Comparison of ENCODE assay signal across 1 cellular context in the genomic region with DNA sequence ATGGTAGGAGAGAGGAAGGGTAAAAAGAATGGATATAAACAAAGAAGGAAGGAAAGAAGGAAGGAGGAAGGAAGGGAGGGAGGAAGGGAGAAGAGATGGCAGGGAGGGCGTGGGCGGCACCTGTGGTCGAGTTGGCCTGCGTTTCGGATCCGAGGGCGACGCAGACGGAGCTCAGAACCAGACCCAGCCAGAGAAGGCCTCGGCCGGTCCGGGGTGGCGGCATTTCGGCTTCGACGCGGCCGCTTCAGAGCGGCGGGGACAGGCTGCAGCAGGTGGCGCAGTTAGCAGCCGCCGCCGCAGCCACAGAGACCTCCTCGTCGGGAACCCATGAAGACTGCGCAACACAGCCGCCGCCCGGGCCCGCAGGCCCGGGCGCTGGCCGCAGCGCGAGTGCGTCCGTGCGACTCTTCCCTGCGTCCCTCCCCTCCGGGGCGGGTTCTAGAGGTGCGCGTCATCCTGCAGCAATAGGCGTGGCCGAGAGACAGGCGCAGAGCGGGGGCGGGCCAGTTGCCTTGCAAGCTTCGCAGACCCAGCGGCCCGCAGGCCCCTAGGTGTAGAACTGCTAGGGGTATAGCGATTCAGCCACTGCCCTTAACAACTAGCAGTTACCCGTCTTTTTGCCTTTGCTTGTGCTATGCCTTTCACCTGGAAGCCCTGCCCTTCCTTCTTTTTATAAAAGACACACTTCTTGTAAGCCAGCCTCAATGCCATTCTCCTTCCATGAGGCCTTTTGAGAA.
TF ChIP-seq lines count a peak whose summit lies in the region.

A gene with protein sequence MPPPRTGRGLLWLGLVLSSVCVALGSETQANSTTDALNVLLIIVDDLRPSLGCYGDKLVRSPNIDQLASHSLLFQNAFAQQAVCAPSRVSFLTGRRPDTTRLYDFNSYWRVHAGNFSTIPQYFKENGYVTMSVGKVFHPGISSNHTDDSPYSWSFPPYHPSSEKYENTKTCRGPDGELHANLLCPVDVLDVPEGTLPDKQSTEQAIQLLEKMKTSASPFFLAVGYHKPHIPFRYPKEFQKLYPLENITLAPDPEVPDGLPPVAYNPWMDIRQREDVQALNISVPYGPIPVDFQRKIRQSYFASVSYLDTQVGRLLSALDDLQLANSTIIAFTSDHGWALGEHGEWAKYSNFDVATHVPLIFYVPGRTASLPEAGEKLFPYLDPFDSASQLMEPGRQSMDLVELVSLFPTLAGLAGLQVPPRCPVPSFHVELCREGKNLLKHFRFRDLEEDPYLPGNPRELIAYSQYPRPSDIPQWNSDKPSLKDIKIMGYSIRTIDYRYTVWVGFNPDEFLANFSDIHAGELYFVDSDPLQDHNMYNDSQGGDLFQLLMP (minus strand): TSS at position 392 of the 737 bp plus-strand sequence. CDS start 169 bp downstream, at position 223.

TF ChIP-seq in GM12878, 131 proteins besides CTCF, POLR2A, EP300 and RAD21 (continued from another document and continues in another):
- no peak for TF ChIP-seq SUPT20H (IDR thresholded peaks at IDR 0.05; ENCODE audit: borderline replicate concordance, control insufficient read depth, low read depth, low read length)
- TF ChIP-seq KLF5 (IDR thresholded peaks at IDR 0.05; ENCODE audit: partially characterized antibody): peak; percentile 19
- TF ChIP-seq SMAD5 (IDR thresholded peaks at IDR 0.05; ENCODE audit: low read depth): no peak
- TF ChIP-seq POLR2AphosphoS2 (IDR thresholded peaks at IDR 0.05; ENCODE audit: low read depth, low read length): 0 out of 2 replicates have a peak, but pooled peaks have one; percentile 51
- TF ChIP-seq JUNB (IDR thresholded peaks at IDR 0.05): no peak
- no peak for TF ChIP-seq CHD1 (IDR thresholded peaks at IDR 0.05; ENCODE audit: low read depth, low read length)
- TF ChIP-seq BRCA1 (IDR thresholded peaks at IDR 0.05; ENCODE audit: low read depth, low read length): no peak
- TF ChIP-seq, protein P1, sequence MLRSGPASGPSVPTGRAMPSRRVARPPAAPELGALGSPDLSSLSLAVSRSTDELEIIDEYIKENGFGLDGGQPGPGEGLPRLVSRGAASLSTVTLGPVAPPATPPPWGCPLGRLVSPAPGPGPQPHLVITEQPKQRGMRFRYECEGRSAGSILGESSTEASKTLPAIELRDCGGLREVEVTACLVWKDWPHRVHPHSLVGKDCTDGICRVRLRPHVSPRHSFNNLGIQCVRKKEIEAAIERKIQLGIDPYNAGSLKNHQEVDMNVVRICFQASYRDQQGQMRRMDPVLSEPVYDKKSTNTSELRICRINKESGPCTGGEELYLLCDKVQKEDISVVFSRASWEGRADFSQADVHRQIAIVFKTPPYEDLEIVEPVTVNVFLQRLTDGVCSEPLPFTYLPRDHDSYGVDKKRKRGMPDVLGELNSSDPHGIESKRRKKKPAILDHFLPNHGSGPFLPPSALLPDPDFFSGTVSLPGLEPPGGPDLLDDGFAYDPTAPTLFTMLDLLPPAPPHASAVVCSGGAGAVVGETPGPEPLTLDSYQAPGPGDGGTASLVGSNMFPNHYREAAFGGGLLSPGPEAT (IDR thresholded peaks at IDR 0.05; ENCODE audit: low read depth): no peak
- no peak for TF ChIP-seq ZZZ3 (IDR thresholded peaks at IDR 0.05; ENCODE audit: control insufficient read depth, insufficient read length, low read depth)
- no peak for TF ChIP-seq SMC3 (IDR thresholded peaks at IDR 0.05; ENCODE audit: borderline replicate concordance, low read length)
- no peak for TF ChIP-seq RAD51 (IDR thresholded peaks at IDR 0.05)
- 0 out of 2 replicates have a peak, but pooled peaks have one; percentile 24 for TF ChIP-seq PML (IDR thresholded peaks at IDR 0.05; ENCODE audit: low read length)
- TF ChIP-seq MEF2B (IDR thresholded peaks at IDR 0.05; ENCODE audit: partially characterized antibody, poor library complexity, severe bottlenecking): no peak
- no peak for TF ChIP-seq BCL11A (IDR thresholded peaks at IDR 0.05; ENCODE audit: low read depth, low read length)
- peak; percentile 70 for TF ChIP-seq IKZF1 (conservative IDR thresholded peaks at IDR 0.05)
- TF ChIP-seq NFYA (IDR thresholded peaks at IDR 0.05; ENCODE audit: borderline replicate concordance, low read depth, low read length): no peak
- no peak for TF ChIP-seq CBX5 (IDR thresholded peaks at IDR 0.05; ENCODE audit: low read depth)
- peak; percentile 66; the same call in 1 of the 2 replicates for TF ChIP-seq CREB1 (IDR thresholded peaks at IDR 0.05; ENCODE audit: low read depth)
- TF ChIP-seq, protein P2, sequence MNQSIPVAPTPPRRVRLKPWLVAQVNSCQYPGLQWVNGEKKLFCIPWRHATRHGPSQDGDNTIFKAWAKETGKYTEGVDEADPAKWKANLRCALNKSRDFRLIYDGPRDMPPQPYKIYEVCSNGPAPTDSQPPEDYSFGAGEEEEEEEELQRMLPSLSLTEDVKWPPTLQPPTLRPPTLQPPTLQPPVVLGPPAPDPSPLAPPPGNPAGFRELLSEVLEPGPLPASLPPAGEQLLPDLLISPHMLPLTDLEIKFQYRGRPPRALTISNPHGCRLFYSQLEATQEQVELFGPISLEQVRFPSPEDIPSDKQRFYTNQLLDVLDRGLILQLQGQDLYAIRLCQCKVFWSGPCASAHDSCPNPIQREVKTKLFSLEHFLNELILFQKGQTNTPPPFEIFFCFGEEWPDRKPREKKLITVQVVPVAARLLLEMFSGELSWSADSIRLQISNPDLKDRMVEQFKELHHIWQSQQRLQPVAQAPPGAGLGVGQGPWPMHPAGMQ (IDR thresholded peaks at IDR 0.05; ENCODE audit: borderline replicate concordance): no peak
- no peak for TF ChIP-seq WRNIP1 (IDR thresholded peaks at IDR 0.05; ENCODE audit: borderline replicate concordance, low read depth, low read length)
- no peak for TF ChIP-seq ASH2L (IDR thresholded peaks at IDR 0.05; ENCODE audit: borderline replicate concordance, low read depth)
- TF ChIP-seq NR2C2 (IDR thresholded peaks at IDR 0.05; ENCODE audit: borderline replicate concordance, control insufficient read depth, insufficient read length, low read depth): no peak
- TF ChIP-seq CREM (IDR thresholded peaks at IDR 0.05; ENCODE audit: low read depth): no peak
- TF ChIP-seq, protein P3, sequence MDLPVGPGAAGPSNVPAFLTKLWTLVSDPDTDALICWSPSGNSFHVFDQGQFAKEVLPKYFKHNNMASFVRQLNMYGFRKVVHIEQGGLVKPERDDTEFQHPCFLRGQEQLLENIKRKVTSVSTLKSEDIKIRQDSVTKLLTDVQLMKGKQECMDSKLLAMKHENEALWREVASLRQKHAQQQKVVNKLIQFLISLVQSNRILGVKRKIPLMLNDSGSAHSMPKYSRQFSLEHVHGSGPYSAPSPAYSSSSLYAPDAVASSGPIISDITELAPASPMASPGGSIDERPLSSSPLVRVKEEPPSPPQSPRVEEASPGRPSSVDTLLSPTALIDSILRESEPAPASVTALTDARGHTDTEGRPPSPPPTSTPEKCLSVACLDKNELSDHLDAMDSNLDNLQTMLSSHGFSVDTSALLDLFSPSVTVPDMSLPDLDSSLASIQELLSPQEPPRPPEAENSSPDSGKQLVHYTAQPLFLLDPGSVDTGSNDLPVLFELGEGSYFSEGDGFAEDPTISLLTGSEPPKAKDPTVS (IDR thresholded peaks at IDR 0.05; ENCODE audit: low read depth, low read length): no peak
- peak; percentile 57; the same call in 2 of the 3 replicates for TF ChIP-seq POU2F2 (IDR thresholded peaks at IDR 0.05; ENCODE audit: borderline replicate concordance, low read depth, low read length)
- TF ChIP-seq, protein P4, sequence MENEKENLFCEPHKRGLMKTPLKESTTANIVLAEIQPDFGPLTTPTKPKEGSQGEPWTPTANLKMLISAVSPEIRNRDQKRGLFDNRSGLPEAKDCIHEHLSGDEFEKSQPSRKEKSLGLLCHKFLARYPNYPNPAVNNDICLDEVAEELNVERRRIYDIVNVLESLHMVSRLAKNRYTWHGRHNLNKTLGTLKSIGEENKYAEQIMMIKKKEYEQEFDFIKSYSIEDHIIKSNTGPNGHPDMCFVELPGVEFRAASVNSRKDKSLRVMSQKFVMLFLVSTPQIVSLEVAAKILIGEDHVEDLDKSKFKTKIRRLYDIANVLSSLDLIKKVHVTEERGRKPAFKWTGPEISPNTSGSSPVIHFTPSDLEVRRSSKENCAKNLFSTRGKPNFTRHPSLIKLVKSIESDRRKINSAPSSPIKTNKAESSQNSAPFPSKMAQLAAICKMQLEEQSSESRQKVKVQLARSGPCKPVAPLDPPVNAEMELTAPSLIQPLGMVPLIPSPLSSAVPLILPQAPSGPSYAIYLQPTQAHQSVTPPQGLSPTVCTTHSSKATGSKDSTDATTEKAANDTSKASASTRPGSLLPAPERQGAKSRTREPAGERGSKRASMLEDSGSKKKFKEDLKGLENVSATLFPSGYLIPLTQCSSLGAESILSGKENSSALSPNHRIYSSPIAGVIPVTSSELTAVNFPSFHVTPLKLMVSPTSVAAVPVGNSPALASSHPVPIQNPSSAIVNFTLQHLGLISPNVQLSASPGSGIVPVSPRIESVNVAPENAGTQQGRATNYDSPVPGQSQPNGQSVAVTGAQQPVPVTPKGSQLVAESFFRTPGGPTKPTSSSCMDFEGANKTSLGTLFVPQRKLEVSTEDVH (IDR thresholded peaks at IDR 0.05; ENCODE audit: low read depth, partially characterized antibody): no peak
- TF ChIP-seq, protein P5, sequence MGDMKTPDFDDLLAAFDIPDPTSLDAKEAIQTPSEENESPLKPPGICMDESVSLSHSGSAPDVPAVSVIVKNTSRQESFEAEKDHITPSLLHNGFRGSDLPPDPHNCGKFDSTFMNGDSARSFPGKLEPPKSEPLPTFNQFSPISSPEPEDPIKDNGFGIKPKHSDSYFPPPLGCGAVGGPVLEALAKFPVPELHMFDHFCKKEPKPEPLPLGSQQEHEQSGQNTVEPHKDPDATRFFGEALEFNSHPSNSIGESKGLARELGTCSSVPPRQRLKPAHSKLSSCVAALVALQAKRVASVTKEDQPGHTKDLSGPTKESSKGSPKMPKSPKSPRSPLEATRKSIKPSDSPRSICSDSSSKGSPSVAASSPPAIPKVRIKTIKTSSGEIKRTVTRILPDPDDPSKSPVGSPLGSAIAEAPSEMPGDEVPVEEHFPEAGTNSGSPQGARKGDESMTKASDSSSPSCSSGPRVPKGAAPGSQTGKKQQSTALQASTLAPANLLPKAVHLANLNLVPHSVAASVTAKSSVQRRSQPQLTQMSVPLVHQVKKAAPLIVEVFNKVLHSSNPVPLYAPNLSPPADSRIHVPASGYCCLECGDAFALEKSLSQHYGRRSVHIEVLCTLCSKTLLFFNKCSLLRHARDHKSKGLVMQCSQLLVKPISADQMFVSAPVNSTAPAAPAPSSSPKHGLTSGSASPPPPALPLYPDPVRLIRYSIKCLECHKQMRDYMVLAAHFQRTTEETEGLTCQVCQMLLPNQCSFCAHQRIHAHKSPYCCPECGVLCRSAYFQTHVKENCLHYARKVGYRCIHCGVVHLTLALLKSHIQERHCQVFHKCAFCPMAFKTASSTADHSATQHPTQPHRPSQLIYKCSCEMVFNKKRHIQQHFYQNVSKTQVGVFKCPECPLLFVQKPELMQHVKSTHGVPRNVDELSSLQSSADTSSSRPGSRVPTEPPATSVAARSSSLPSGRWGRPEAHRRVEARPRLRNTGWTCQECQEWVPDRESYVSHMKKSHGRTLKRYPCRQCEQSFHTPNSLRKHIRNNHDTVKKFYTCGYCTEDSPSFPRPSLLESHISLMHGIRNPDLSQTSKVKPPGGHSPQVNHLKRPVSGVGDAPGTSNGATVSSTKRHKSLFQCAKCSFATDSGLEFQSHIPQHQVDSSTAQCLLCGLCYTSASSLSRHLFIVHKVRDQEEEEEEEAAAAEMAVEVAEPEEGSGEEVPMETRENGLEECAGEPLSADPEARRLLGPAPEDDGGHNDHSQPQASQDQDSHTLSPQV (IDR thresholded peaks at IDR 0.05): no peak
- TF ChIP-seq DPF2 (IDR thresholded peaks at IDR 0.05): 0 out of 2 replicates have a peak, but pooled peaks have one; percentile 37
- no peak for TF ChIP-seq SMAD1 (IDR thresholded peaks at IDR 0.05; ENCODE audit: low read depth, partially characterized antibody)
- TF ChIP-seq, protein P6, sequence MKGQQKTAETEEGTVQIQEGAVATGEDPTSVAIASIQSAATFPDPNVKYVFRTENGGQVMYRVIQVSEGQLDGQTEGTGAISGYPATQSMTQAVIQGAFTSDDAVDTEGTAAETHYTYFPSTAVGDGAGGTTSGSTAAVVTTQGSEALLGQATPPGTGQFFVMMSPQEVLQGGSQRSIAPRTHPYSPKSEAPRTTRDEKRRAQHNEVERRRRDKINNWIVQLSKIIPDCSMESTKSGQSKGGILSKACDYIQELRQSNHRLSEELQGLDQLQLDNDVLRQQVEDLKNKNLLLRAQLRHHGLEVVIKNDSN (IDR thresholded peaks at IDR 0.05; ENCODE audit: borderline replicate concordance, extremely low read length, insufficient read depth, low read depth, low read length): no peak
- TF ChIP-seq, protein P7, sequence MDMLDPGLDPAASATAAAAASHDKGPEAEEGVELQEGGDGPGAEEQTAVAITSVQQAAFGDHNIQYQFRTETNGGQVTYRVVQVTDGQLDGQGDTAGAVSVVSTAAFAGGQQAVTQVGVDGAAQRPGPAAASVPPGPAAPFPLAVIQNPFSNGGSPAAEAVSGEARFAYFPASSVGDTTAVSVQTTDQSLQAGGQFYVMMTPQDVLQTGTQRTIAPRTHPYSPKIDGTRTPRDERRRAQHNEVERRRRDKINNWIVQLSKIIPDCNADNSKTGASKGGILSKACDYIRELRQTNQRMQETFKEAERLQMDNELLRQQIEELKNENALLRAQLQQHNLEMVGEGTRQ (IDR thresholded peaks at IDR 0.05; ENCODE audit: borderline replicate concordance, low read depth, low read length): no peak
- no peak for TF ChIP-seq IRF4 (IDR thresholded peaks at IDR 0.05; ENCODE audit: low read depth, low read length)
- no peak for TF ChIP-seq RELA (IDR thresholded peaks at IDR 0.05; ENCODE audit: borderline replicate concordance, partially characterized antibody)
- TF ChIP-seq YBX1 (IDR thresholded peaks at IDR 0.05): no peak
- TF ChIP-seq, protein P8, sequence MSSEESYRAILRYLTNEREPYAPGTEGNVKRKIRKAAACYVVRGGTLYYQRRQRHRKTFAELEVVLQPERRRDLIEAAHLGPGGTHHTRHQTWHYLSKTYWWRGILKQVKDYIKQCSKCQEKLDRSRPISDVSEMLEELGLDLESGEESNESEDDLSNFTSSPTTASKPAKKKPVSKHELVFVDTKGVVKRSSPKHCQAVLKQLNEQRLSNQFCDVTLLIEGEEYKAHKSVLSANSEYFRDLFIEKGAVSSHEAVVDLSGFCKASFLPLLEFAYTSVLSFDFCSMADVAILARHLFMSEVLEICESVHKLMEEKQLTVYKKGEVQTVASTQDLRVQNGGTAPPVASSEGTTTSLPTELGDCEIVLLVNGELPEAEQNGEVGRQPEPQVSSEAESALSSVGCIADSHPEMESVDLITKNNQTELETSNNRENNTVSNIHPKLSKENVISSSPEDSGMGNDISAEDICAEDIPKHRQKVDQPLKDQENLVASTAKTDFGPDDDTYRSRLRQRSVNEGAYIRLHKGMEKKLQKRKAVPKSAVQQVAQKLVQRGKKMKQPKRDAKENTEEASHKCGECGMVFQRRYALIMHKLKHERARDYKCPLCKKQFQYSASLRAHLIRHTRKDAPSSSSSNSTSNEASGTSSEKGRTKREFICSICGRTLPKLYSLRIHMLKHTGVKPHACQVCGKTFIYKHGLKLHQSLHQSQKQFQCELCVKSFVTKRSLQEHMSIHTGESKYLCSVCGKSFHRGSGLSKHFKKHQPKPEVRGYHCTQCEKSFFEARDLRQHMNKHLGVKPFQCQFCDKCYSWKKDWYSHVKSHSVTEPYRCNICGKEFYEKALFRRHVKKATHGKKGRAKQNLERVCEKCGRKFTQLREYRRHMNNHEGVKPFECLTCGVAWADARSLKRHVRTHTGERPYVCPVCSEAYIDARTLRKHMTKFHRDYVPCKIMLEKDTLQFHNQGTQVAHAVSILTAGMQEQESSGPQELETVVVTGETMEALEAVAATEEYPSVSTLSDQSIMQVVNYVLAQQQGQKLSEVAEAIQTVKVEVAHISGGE (CRISPR knock-in tag; IDR thresholded peaks at IDR 0.05): no peak
- TF ChIP-seq SPI1 (IDR thresholded peaks at IDR 0.05; ENCODE audit: borderline replicate concordance, insufficient read depth, low read depth, low read length): no peak
- TF ChIP-seq TCF12 (IDR thresholded peaks at IDR 0.05; ENCODE audit: low read depth, low read length): no peak
- TF ChIP-seq BACH1 (IDR thresholded peaks at IDR 0.05; ENCODE audit: borderline replicate concordance): 0 out of 2 replicates have a peak, but pooled peaks have one; percentile 58
